ENCODE assay signal across 1 cellular context in the genomic region with DNA sequence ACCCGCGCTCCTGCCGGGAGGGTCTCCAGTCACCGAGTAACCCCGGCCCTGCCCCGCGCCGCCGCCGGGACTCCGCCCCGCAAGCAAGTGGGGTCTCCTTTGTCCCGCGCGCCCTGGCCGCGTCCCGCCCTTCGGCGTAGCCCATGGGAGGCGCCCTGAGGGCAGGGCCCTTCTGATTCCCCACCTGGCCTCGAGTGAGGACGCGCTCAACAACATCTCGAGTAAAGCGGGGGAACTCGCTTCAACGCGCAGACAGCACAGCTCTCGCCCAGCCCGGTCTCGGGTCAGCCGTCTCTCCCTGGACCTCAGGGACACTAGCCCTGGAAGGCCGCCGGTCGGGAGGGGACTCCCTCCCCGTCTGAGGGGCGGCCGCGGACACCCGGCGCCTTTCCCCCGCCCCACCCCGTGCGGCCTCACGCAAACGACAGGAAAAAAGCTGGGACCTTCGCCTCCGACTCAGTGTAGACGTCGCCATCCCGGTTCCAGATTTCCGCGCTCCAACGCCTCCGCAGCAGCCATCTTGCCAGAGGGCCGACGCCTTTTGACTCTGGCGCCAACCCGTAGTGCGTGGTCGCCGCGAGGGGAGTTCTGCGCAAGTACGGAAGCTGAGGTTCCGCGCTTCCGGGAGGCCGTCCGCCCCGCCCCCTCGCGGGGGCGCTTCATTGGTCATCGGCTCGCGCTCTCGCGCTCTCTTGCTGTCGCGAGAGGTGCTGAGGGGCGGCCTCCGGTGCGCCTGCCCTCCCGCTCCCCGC.
TF ChIP-seq lines count a peak whose summit lies in the region.

No MANE protein-coding gene starts in this region.

TF ChIP-seq in K562, 482 proteins besides CTCF, POLR2A, EP300 and RAD21 (continued from another document and continues in another):
- TF ChIP-seq, protein P1, sequence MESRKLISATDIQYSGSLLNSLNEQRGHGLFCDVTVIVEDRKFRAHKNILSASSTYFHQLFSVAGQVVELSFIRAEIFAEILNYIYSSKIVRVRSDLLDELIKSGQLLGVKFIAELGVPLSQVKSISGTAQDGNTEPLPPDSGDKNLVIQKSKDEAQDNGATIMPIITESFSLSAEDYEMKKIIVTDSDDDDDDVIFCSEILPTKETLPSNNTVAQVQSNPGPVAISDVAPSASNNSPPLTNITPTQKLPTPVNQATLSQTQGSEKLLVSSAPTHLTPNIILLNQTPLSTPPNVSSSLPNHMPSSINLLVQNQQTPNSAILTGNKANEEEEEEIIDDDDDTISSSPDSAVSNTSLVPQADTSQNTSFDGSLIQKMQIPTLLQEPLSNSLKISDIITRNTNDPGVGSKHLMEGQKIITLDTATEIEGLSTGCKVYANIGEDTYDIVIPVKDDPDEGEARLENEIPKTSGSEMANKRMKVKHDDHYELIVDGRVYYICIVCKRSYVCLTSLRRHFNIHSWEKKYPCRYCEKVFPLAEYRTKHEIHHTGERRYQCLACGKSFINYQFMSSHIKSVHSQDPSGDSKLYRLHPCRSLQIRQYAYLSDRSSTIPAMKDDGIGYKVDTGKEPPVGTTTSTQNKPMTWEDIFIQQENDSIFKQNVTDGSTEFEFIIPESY (CRISPR knock-in tag; IDR thresholded peaks at IDR 0.05), result no peak; the same call in 1 of the 2 replicates
- TF ChIP-seq POLR3A (IDR thresholded peaks at IDR 0.05; ENCODE audit: borderline replicate concordance, extremely low read depth, insufficient read depth, insufficient read length) (no peak), SMAD1 (IDR thresholded peaks at IDR 0.05; ENCODE audit: low read depth, low read length, partially characterized antibody) (peak; percentile 28), ZNF184 (CRISPR knock-in tag; IDR thresholded peaks at IDR 0.05) (no peak), MXI1 (IDR thresholded peaks at IDR 0.05; ENCODE audit: low read depth, low read length) (peak; percentile 73; the same call in 1 of the 2 replicates), SRSF3 (IDR thresholded peaks at IDR 0.05; ENCODE audit: insufficient read depth, low read length) (no peak), ZNF263 (CRISPR knock-in tag; IDR thresholded peaks at IDR 0.05; ENCODE audit: borderline replicate concordance) (no peak), ZNF23 (CRISPR knock-in tag; IDR thresholded peaks at IDR 0.05) (no peak), TEAD1 (CRISPR knock-in tag; IDR thresholded peaks at IDR 0.05) (peak in 1 of 2 experiments; percentile 67; a peak in 1 of 4 replicates), SMAD4 (CRISPR knock-in tag; conservative IDR thresholded peaks at IDR 0.05) (peak; percentile 62; the same call in 1 of the 2 replicates), NR1H2 (CRISPR knock-in tag; IDR thresholded peaks at IDR 0.05) (0 out of 2 replicates have a peak, but pooled peaks have one; percentile 74), TCFL5 (CRISPR knock-in tag; conservative IDR thresholded peaks at IDR 0.05) (no peak), ZNF232 (CRISPR knock-in tag; IDR thresholded peaks at IDR 0.05) (no peak), RNF2 (IDR thresholded peaks at IDR 0.05) (peak; percentile 73), ARID2 (IDR thresholded peaks at IDR 0.05) (0 out of 2 replicates have a peak, but pooled peaks have one; percentile 13), BCOR (IDR thresholded peaks at IDR 0.05) (0 out of 2 replicates have a peak, but pooled peaks have one; percentile 49), GABPB1 (CRISPR knock-in tag; IDR thresholded peaks at IDR 0.05) (peak; percentile 86), CXXC5 (CRISPR knock-in tag; IDR thresholded peaks at IDR 0.05) (peak; percentile 93), ZBTB8A (IDR thresholded peaks at IDR 0.05; ENCODE audit: partially characterized antibody) (no peak), CREBBP (IDR thresholded peaks at IDR 0.05; ENCODE audit: low read depth, low read length) (no peak), ETV5 (CRISPR knock-in tag; IDR thresholded peaks at IDR 0.05; ENCODE audit: low read depth) (peak; percentile 76; the same call in 1 of the 2 replicates), POLR2G (IDR thresholded peaks at IDR 0.05; ENCODE audit: low read depth, low read length) (peak; percentile 99), PML (IDR thresholded peaks at IDR 0.05; ENCODE audit: low read length) (peak; percentile 75)
- TF ChIP-seq, protein P2, sequence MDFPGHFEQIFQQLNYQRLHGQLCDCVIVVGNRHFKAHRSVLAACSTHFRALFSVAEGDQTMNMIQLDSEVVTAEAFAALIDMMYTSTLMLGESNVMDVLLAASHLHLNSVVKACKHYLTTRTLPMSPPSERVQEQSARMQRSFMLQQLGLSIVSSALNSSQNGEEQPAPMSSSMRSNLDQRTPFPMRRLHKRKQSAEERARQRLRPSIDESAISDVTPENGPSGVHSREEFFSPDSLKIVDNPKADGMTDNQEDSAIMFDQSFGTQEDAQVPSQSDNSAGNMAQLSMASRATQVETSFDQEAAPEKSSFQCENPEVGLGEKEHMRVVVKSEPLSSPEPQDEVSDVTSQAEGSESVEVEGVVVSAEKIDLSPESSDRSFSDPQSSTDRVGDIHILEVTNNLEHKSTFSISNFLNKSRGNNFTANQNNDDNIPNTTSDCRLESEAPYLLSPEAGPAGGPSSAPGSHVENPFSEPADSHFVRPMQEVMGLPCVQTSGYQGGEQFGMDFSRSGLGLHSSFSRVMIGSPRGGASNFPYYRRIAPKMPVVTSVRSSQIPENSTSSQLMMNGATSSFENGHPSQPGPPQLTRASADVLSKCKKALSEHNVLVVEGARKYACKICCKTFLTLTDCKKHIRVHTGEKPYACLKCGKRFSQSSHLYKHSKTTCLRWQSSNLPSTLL (IDR thresholded peaks at IDR 0.05), result no peak
- TF ChIP-seq, protein P3, sequence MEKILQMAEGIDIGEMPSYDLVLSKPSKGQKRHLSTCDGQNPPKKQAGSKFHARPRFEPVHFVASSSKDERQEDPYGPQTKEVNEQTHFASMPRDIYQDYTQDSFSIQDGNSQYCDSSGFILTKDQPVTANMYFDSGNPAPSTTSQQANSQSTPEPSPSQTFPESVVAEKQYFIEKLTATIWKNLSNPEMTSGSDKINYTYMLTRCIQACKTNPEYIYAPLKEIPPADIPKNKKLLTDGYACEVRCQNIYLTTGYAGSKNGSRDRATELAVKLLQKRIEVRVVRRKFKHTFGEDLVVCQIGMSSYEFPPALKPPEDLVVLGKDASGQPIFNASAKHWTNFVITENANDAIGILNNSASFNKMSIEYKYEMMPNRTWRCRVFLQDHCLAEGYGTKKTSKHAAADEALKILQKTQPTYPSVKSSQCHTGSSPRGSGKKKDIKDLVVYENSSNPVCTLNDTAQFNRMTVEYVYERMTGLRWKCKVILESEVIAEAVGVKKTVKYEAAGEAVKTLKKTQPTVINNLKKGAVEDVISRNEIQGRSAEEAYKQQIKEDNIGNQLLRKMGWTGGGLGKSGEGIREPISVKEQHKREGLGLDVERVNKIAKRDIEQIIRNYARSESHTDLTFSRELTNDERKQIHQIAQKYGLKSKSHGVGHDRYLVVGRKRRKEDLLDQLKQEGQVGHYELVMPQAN (IDR thresholded peaks at IDR 0.05; ENCODE audit: borderline replicate concordance), result peak; percentile 77
- TF ChIP-seq, protein P4, sequence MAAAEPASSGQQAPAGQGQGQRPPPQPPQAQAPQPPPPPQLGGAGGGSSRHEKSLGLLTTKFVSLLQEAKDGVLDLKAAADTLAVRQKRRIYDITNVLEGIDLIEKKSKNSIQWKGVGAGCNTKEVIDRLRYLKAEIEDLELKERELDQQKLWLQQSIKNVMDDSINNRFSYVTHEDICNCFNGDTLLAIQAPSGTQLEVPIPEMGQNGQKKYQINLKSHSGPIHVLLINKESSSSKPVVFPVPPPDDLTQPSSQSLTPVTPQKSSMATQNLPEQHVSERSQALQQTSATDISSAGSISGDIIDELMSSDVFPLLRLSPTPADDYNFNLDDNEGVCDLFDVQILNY (CRISPR knock-in tag; IDR thresholded peaks at IDR 0.05), result peak; percentile 17; the same call in 1 of the 2 replicates
- TF ChIP-seq, protein P5, sequence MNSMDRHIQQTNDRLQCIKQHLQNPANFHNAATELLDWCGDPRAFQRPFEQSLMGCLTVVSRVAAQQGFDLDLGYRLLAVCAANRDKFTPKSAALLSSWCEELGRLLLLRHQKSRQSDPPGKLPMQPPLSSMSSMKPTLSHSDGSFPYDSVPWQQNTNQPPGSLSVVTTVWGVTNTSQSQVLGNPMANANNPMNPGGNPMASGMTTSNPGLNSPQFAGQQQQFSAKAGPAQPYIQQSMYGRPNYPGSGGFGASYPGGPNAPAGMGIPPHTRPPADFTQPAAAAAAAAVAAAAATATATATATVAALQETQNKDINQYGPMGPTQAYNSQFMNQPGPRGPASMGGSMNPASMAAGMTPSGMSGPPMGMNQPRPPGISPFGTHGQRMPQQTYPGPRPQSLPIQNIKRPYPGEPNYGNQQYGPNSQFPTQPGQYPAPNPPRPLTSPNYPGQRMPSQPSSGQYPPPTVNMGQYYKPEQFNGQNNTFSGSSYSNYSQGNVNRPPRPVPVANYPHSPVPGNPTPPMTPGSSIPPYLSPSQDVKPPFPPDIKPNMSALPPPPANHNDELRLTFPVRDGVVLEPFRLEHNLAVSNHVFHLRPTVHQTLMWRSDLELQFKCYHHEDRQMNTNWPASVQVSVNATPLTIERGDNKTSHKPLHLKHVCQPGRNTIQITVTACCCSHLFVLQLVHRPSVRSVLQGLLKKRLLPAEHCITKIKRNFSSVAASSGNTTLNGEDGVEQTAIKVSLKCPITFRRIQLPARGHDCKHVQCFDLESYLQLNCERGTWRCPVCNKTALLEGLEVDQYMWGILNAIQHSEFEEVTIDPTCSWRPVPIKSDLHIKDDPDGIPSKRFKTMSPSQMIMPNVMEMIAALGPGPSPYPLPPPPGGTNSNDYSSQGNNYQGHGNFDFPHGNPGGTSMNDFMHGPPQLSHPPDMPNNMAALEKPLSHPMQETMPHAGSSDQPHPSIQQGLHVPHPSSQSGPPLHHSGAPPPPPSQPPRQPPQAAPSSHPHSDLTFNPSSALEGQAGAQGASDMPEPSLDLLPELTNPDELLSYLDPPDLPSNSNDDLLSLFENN (IDR thresholded peaks at IDR 0.05; ENCODE audit: low read depth in 2 of 2, low read length in 2 of 2), result peak in 1 of 2 experiments; percentile 64; a peak in 2 of 4 replicates
- TF ChIP-seq, protein P6, sequence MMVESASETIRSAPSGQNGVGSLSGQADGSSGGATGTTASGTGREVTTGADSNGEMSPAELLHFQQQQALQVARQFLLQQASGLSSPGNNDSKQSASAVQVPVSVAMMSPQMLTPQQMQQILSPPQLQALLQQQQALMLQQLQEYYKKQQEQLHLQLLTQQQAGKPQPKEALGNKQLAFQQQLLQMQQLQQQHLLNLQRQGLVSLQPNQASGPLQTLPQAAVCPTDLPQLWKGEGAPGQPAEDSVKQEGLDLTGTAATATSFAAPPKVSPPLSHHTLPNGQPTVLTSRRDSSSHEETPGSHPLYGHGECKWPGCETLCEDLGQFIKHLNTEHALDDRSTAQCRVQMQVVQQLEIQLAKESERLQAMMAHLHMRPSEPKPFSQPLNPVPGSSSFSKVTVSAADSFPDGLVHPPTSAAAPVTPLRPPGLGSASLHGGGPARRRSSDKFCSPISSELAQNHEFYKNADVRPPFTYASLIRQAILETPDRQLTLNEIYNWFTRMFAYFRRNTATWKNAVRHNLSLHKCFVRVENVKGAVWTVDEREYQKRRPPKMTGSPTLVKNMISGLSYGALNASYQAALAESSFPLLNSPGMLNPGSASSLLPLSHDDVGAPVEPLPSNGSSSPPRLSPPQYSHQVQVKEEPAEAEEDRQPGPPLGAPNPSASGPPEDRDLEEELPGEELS (CRISPR knock-in tag; IDR thresholded peaks at IDR 0.05; ENCODE audit: borderline replicate concordance), result no peak
- TF ChIP-seq, protein P7, sequence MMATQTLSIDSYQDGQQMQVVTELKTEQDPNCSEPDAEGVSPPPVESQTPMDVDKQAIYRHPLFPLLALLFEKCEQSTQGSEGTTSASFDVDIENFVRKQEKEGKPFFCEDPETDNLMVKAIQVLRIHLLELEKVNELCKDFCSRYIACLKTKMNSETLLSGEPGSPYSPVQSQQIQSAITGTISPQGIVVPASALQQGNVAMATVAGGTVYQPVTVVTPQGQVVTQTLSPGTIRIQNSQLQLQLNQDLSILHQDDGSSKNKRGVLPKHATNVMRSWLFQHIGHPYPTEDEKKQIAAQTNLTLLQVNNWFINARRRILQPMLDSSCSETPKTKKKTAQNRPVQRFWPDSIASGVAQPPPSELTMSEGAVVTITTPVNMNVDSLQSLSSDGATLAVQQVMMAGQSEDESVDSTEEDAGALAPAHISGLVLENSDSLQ (IDR thresholded peaks at IDR 0.05), result no peak
- TF ChIP-seq, protein P8, sequence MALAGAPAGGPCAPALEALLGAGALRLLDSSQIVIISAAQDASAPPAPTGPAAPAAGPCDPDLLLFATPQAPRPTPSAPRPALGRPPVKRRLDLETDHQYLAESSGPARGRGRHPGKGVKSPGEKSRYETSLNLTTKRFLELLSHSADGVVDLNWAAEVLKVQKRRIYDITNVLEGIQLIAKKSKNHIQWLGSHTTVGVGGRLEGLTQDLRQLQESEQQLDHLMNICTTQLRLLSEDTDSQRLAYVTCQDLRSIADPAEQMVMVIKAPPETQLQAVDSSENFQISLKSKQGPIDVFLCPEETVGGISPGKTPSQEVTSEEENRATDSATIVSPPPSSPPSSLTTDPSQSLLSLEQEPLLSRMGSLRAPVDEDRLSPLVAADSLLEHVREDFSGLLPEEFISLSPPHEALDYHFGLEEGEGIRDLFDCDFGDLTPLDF (CRISPR knock-in tag; IDR thresholded peaks at IDR 0.05), result no peak; the same call in 1 of the 2 replicates
- TF ChIP-seq, protein P9, sequence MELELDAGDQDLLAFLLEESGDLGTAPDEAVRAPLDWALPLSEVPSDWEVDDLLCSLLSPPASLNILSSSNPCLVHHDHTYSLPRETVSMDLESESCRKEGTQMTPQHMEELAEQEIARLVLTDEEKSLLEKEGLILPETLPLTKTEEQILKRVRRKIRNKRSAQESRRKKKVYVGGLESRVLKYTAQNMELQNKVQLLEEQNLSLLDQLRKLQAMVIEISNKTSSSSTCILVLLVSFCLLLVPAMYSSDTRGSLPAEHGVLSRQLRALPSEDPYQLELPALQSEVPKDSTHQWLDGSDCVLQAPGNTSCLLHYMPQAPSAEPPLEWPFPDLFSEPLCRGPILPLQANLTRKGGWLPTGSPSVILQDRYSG (tag; conservative IDR thresholded peaks at IDR 0.05; ENCODE audit: low read depth), result no peak
- TF ChIP-seq, protein P10, sequence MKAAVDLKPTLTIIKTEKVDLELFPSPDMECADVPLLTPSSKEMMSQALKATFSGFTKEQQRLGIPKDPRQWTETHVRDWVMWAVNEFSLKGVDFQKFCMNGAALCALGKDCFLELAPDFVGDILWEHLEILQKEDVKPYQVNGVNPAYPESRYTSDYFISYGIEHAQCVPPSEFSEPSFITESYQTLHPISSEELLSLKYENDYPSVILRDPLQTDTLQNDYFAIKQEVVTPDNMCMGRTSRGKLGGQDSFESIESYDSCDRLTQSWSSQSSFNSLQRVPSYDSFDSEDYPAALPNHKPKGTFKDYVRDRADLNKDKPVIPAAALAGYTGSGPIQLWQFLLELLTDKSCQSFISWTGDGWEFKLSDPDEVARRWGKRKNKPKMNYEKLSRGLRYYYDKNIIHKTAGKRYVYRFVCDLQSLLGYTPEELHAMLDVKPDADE (conservative IDR thresholded peaks at IDR 0.05; ENCODE audit: control insufficient read depth, low read depth, low read length), result no peak
- TF ChIP-seq, protein P11, sequence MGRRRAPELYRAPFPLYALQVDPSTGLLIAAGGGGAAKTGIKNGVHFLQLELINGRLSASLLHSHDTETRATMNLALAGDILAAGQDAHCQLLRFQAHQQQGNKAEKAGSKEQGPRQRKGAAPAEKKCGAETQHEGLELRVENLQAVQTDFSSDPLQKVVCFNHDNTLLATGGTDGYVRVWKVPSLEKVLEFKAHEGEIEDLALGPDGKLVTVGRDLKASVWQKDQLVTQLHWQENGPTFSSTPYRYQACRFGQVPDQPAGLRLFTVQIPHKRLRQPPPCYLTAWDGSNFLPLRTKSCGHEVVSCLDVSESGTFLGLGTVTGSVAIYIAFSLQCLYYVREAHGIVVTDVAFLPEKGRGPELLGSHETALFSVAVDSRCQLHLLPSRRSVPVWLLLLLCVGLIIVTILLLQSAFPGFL (CRISPR knock-in tag; IDR thresholded peaks at IDR 0.05), result no peak
